ENCODE assay signal across 16 cellular contexts in the genomic region with DNA sequence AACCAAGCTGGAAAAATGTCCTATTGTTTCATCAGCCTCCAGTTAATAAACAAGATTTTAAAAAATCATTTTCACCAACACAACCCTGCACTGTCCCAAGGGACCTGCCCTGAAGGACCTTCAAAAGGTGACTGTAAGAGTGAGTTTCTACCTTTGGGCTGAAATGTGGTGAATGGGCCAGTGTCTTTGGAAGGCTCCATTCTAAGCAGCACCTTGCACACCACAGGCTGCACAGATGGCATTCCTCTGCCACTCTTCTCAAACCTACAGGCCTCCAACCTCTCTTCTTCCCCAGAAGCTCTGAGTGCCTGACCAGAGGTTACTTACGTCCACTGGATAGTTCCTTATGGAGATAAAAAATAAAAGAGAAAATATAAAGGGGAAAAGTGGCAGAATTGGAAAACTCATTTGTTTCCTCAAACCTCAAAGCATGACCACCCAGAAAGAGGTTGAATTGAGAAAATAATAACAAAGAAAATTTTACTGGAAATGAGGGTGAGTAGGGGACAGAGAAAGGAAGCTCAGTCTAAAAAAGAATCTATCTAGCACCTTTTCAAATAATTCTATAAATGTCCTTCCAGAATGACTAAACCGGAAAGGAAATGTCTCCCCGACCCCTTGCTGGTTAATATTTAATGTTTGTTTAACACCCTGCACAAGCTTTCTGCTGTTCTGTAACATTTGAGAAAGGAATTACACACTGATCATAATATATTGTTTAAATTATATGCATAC.
DNase-seq lines count a peak whose midpoint lies in the region; ATAC-seq and FAIRE-seq lines count a peak whose summit lies in the region.
"Had no signal": no experiment of that assay in that cellular context is flagged by ENCODE, and none has a peak within 500 bp of the region (broad histone marks: within the 10 kb centered on the region; RNA-seq: fewer than 3 reads in every experiment).

No MANE protein-coding gene starts in this region.

- no peaks in the 10 kb centered on the region for H3K9me3 ChIP-seq in small intestine (ENCODE audit: control insufficient read depth, low read depth)
- H3K9me3 ChIP-seq: esophagus squamous epithelium, pancreas had no signal

- H3K27me3 ChIP-seq in small intestine (ENCODE audit: control insufficient read depth in 2 of 2, insufficient read depth in 2 of 2, low read length in 2 of 2): peaks cover 0 to 2% of the 10 kb centered on the region in 2 donors
- H3K27me3 ChIP-seq: esophagus squamous epithelium, pancreas had no signal

- peak; percentile 74 for ATAC-seq in HG02763 (IDR thresholded peaks at IDR 0.05; ENCODE audit: unreplicated experiment)
- peak; percentile 68 for ATAC-seq in HG03520 (IDR thresholded peaks at IDR 0.05; ENCODE audit: unreplicated experiment)
- ATAC-seq in left ventricle myocardium superior: no peak
- ATAC-seq: Panc1, pancreas had no signal

- H3K27ac ChIP-seq in small intestine (ENCODE audit: low read depth in 1 of 2, low read length in 1 of 2): no peak overlapping the region
- H3K27ac ChIP-seq: esophagus squamous epithelium, HL-60, pancreas had no signal

- no peaks in the 10 kb centered on the region for H3K36me3 ChIP-seq in small intestine (ENCODE audit: control insufficient read depth in 2 of 2, insufficient read depth in 2 of 2, low read length in 2 of 2)
- H3K36me3 ChIP-seq: esophagus squamous epithelium, pancreas had no signal

- DNase-seq in DMS53 (lab: John Stamatoyannopoulos, UW) (peak; percentile 53), GM19239 (ENCODE audit: insufficient read length, low spot score) (peak; percentile 5), Ammon's horn (ENCODE audit: low spot score) (no peak), small intestine (no peak), left ventricle myocardium superior (no peak)
- no peak for DNase-seq in central memory CD4-positive, alpha-beta T cell
- DNase-seq: activated naive CD4-positive, alpha-beta T cell treated with anti-CD3 and anti-CD28 coated beads for 36 hours; cerebellar nuclear complex; esophagus squamous epithelium; NCI-H2171 treated with DMSO at 0.1 percent for 48 hours; pancreas had no signal

- H3K4me3 ChIP-seq in small intestine (ENCODE audit: low read depth in 1 of 2, low read length in 2 of 2): no peak overlapping the region
- H3K4me3 ChIP-seq: esophagus squamous epithelium, pancreas had no signal

- no peaks in the 10 kb centered on the region for H3K4me1 ChIP-seq in small intestine (ENCODE audit: control insufficient read depth in 2 of 2, insufficient read depth in 1 of 2, low read depth in 1 of 2, low read length in 1 of 2)
- H3K4me1 ChIP-seq: esophagus squamous epithelium, pancreas had no signal

- WGBS in small intestine, 3 donors: 43 to 63% (median 48%) methylated on average over 3 of the region's 3 CpGs

- intact Hi-C loops in left ventricle myocardium superior (cut with micrococcal nuclease): no loop called here

- FAIRE-seq in GM19239 (lab: Jason Lieb, UNC): peak; percentile 86
- no peak for FAIRE-seq in small intestine (lab: Jason Lieb, UNC)
- FAIRE-seq: pancreas, urothelium cell line had no signal

Comparison
In these comparisons a context has a peak if more than half of its experiments do, and no peak if none do; other contexts are left out.
1. DNase-seq: peak in DMS53 (single experiment) and GM19239 (single experiment); none in Ammon's horn (single experiment), small intestine (single experiment), left ventricle myocardium superior (single experiment) and central memory CD4-positive, alpha-beta T cell (single experiment).